9 cellular contexts compared by ENCODE assay signal in the genomic region with DNA sequence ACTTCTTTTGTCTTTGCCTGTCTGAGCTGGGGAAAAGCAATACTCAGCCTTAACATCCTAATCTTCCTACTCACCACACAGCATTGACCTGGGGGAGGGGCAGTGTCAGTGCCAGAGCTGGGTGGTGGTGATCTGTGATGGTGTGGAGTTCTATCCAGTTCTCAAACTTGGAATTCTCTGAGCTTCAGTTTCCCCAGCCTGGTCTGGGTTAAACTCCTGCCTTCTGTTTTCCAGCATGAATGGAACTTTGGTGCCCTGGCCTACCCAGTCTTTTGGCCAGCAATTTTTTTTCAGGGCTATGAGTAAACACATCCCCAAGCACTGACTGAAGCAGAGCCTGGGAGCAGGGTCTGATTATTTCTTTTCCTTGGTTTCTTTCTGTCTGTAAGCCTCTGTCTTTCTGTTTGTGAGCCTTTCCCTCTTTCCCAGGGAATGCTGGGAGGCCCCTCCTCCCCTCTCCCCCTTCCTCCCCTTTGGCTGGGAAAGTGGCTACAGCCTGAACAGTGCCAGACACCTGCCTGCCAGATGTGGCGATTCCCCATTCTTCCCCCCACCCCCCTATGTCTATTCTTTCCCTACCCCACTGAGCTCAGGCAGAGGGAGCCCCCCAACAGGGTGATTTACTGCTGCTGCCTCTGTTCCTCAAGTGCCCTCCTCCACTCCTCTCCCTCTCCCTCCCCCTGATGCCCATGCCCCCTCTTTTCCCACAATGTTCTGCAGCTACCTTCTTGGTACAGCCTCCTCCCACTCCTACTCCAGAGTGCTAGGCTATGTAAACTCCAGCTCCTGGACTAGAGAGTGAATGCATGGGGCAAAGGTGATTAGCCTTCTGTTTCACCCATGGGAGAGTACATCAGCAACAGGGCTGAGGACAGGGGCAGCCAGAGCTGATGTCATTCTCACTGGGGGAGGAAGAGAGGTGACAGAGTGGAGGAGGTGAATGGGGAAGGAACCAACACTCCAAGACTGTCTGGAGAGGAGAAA. TPM values are rescaled to one million over a fixed set of nuclear protein-coding genes. Genes with fewer than 3 reads are reported as not detected.
DNase-seq lines count a peak whose midpoint lies in the region; TF ChIP-seq lines count a peak whose summit lies in the region.
"Had no signal": no experiment of that assay in that cellular context is flagged by ENCODE, and none has a peak within 500 bp of the region (broad histone marks: within the 10 kb centered on the region; RNA-seq: fewer than 3 reads in every experiment).

No MANE protein-coding gene starts in this region.

- H3K36me3 Mint-ChIP-seq in activated T-helper 1 cell treated with anti-CD3 and anti-CD28 coated beads, Interleukin-12 subunit alpha, Interleukin-12 subunit beta, Interleukin-2, Interleukin-4 antibody, amounts not matched to agents 30 ng/mL and 10 ng/mL and 1 ng/mL, durations not matched to agents 14 hours and 24 hours and 36 hours (ENCODE audit: low read depth): peaks cover 26% of the 10 kb centered on the region
- peaks cover 59 to 61% of the 10 kb centered on the region in 2 donors for H3K36me3 Mint-ChIP-seq in CD14-positive monocyte

- peak overlapping the region; percentile 58 for H3K4me3 Mint-ChIP-seq in activated T-helper 1 cell treated with anti-CD3 and anti-CD28 coated beads, Interleukin-12 subunit alpha, Interleukin-12 subunit beta, Interleukin-2, Interleukin-4 antibody, amounts not matched to agents 30 ng/mL and 10 ng/mL and 1 ng/mL, durations not matched to agents 14 hours and 24 hours and 36 hours
- H3K4me3 Mint-ChIP-seq in CD14-positive monocyte: no peak overlapping the region

- H3K9me3 Mint-ChIP-seq in activated T-helper 1 cell treated with anti-CD3 and anti-CD28 coated beads, Interleukin-12 subunit alpha, Interleukin-12 subunit beta, Interleukin-2, Interleukin-4 antibody, amounts not matched to agents 30 ng/mL and 10 ng/mL and 1 ng/mL, durations not matched to agents 14 hours and 24 hours and 36 hours: no peaks in the 10 kb centered on the region
- H3K9me3 Mint-ChIP-seq in CD14-positive monocyte: peaks cover 0 to 1% (median 0%) of the 10 kb centered on the region in 7 donors

- no peak for TF ChIP-seq EP300 in stomach (IDR thresholded peaks at IDR 0.05)

- in situ Hi-C loops in GM13977 (cut with MboI; ENCODE audit: low pct_unique_long_range_greater_than_20kb, low sequenced_read_pairs, unreplicated experiment): loop anchor here (25.0 kb wide), 1 partner anchor 341 kb away; a partner anchor contains a TSS

- no peaks in the 10 kb centered on the region for H3K27me3 Mint-ChIP-seq in activated T-helper 1 cell treated with anti-CD3 and anti-CD28 coated beads, Interleukin-12 subunit alpha, Interleukin-12 subunit beta, Interleukin-2, Interleukin-4 antibody, amounts not matched to agents 30 ng/mL and 10 ng/mL and 1 ng/mL, durations not matched to agents 14 hours and 24 hours and 36 hours (ENCODE audit: insufficient read depth)
- peaks cover 7 to 11% (median 8%) of the 10 kb centered on the region in 3 donors for H3K27me3 Mint-ChIP-seq in CD14-positive monocyte (ENCODE audit: low read depth in 3 of 3)

- TF ChIP-seq POLR2A in stomach (IDR thresholded peaks at IDR 0.05): no peak
- TF ChIP-seq POLR2A in lower leg skin (IDR thresholded peaks at IDR 0.05): no peak

- intact Hi-C loops in activated T-helper 1 cell treated with anti-CD3 and anti-CD28 coated beads, Interleukin-12 subunit alpha, Interleukin-12 subunit beta, Interleukin-2, Interleukin-4 antibody, amounts not matched to agents 30 ng/mL and 10 ng/mL and 1 ng/mL, durations not matched to agents 14 hours and 24 hours and 36 hours (cut with micrococcal nuclease): no loop called here
- intact Hi-C loops in stomach (cut with DNase I; ENCODE audit: low total_unique reads): no loop called here
- intact Hi-C loops in lower leg skin (cut with DNase I; ENCODE audit: low total_unique reads): no loop called here
- intact Hi-C loops in CD14-positive monocyte (cut with micrococcal nuclease): no loop called here

- H3K4me1 ChIP-seq in iPS-20b (ENCODE audit: insufficient read depth, low read length) (peaks cover 69% of the 10 kb centered on the region), stomach (peaks cover 21 to 64% (median 47%) of the 10 kb centered on the region in 4 donors)

- peak overlapping the region; percentile 64 for H3K4me3 ChIP-seq in iPS-20b (ENCODE audit: low read length)
- no peak overlapping the region for H3K4me3 ChIP-seq in stomach
- H3K4me3 ChIP-seq in lower leg skin (ENCODE audit: low read depth, poor library complexity, severe bottlenecking): no peak overlapping the region

- peak overlapping the region; percentile 0 for H3K27ac ChIP-seq in iPS-20b (ENCODE audit: low read length)
- H3K27ac ChIP-seq in stomach: peak overlapping the region; percentile 31 to 84 (median 66)

- H3K9me3 ChIP-seq in iPS-20b (ENCODE audit: insufficient read depth, low read depth, low read length) (no peaks in the 10 kb centered on the region), stomach (no peaks in the 10 kb centered on the region)

- peaks cover 19% of the 10 kb centered on the region for H3K4me1 Mint-ChIP-seq in activated T-helper 1 cell treated with anti-CD3 and anti-CD28 coated beads, Interleukin-12 subunit alpha, Interleukin-12 subunit beta, Interleukin-2, Interleukin-4 antibody, amounts not matched to agents 30 ng/mL and 10 ng/mL and 1 ng/mL, durations not matched to agents 14 hours and 24 hours and 36 hours (ENCODE audit: low read depth)
- H3K4me1 Mint-ChIP-seq in CD14-positive monocyte: peaks cover 21% of the 10 kb centered on the region

- H3K27me3 ChIP-seq in iPS-20b (ENCODE audit: insufficient read depth, low read length) (peaks cover 22% of the 10 kb centered on the region; the same call in 1 of the 2 replicates), stomach (no peaks in the 10 kb centered on the region)

- WGBS in stomach, 5 donors: 0 to 40% (median 14%) methylated on average over 1 of the region's 1 CpG
- WGBS in lower leg skin, 2 donors: 13 to 45% methylated on average over 1 of the region's 1 CpG

- peak overlapping the region; percentile 71; the same call in 1 of the 2 replicates for H3K9ac ChIP-seq in iPS-20b (ENCODE audit: low read depth, low read length)

- H3K36me3 ChIP-seq in iPS-20b (ENCODE audit: insufficient read depth, low read depth, low read length): peaks cover 15% of the 10 kb centered on the region
- peaks cover 30 to 46% (median 39%) of the 10 kb centered on the region in 4 donors for H3K36me3 ChIP-seq in stomach

- DNase-seq in NCI-H1092 (lab: John Stamatoyannopoulos, UW): peak; percentile 90
- DNase-seq in activated T-helper 1 cell treated with anti-CD3 and anti-CD28 coated beads, Interleukin-12 subunit alpha, Interleukin-12 subunit beta, Interleukin-2, Interleukin-4 antibody, amounts not matched to agents 30 ng/mL and 10 ng/mL and 1 ng/mL, durations not matched to agents 14 hours and 24 hours and 36 hours (ENCODE audit: low spot score): no peak
- DNase-seq in stomach: no peak
- DNase-seq in lower leg skin (ENCODE audit: low spot score in 2 of 2): no peak
- DNase-seq in CD14-positive monocyte (ENCODE audit: low spot score): no peak
- no peak for DNase-seq in GM13977 (ENCODE audit: low spot score)
- no peak for DNase-seq in UCSD-AML1 (lab: John Stamatoyannopoulos, UW; ENCODE audit: unreplicated experiment)

- H3K27ac Mint-ChIP-seq in activated T-helper 1 cell treated with anti-CD3 and anti-CD28 coated beads, Interleukin-12 subunit alpha, Interleukin-12 subunit beta, Interleukin-2, Interleukin-4 antibody, amounts not matched to agents 30 ng/mL and 10 ng/mL and 1 ng/mL, durations not matched to agents 14 hours and 24 hours and 36 hours: peak overlapping the region; percentile 19
- peak overlapping the region in 2 of 7 donors; percentile 32 to 46 for H3K27ac Mint-ChIP-seq in CD14-positive monocyte

- no peak for TF ChIP-seq CTCF in stomach (IDR thresholded peaks at IDR 0.05)
- no peak for TF ChIP-seq CTCF in lower leg skin (IDR thresholded peaks at IDR 0.05)
- TF ChIP-seq CTCF in CD14-positive monocyte (IDR thresholded peaks at IDR 0.05): no peak
- no peak for TF ChIP-seq CTCF in GM13977 (IDR thresholded peaks at IDR 0.05; ENCODE audit: extremely low read depth, insufficient read depth, missing control alignments)

RNA-seq across cellular contexts. Expression of a gene that starts 11.1 kb away (rescaled TPM):
- total RNA-seq in activated T-helper 1 cell treated with anti-CD3 and anti-CD28 coated beads, Interleukin-12 subunit alpha, Interleukin-12 subunit beta, Interleukin-2, Interleukin-4 antibody, amounts not matched to agents 30 ng/mL and 10 ng/mL and 1 ng/mL, durations not matched to agents 14 hours and 24 hours and 36 hours: 2.3 and 2.4 TPM in 2 replicates
- total RNA-seq in stomach (not detected), lower leg skin (under 1 TPM in 1 of 4 donors, not detected in 3; 0.42 TPM)
- polyA plus RNA-seq in stomach (1 to 10 TPM in 1 of 3 donors, under 1 TPM in 2; 0.46 to 1.4 (median 0.50) TPM), CD14-positive monocyte (1 to 10 TPM; 2.4 to 5.6 TPM)
- total RNA-seq: bronchial epithelial cell had no signal

RNA-seq across cellular contexts. Expression of a gene that starts 28.3 kb away (rescaled TPM):
- total RNA-seq in activated T-helper 1 cell treated with anti-CD3 and anti-CD28 coated beads, Interleukin-12 subunit alpha, Interleukin-12 subunit beta, Interleukin-2, Interleukin-4 antibody, amounts not matched to agents 30 ng/mL and 10 ng/mL and 1 ng/mL, durations not matched to agents 14 hours and 24 hours and 36 hours: 115 and 123 TPM in 2 replicates
- total RNA-seq in stomach (10 to 100 TPM; 14.6 to 91.6 (median 42.4) TPM), lower leg skin (10 to 100 TPM; 55.6 to 86.5 (median 69.4) TPM)
- polyA plus RNA-seq in stomach (100 to 1,000 TPM in 2 of 3 donors, 10 to 100 TPM in 1; 92.4 to 133 (median 108) TPM), CD14-positive monocyte (100 to 1,000 TPM; 176 to 190 TPM)

RNA-seq across cellular contexts. Expression of a gene that starts 31.4 kb away (rescaled TPM):
- 0.99 and 1.3 TPM in 2 replicates for total RNA-seq in activated T-helper 1 cell treated with anti-CD3 and anti-CD28 coated beads, Interleukin-12 subunit alpha, Interleukin-12 subunit beta, Interleukin-2, Interleukin-4 antibody, amounts not matched to agents 30 ng/mL and 10 ng/mL and 1 ng/mL, durations not matched to agents 14 hours and 24 hours and 36 hours
- total RNA-seq in stomach (10 to 100 TPM in 1 of 5 donors, 1 to 10 TPM in 4; 1.2 to 35.7 (median 2.6) TPM), lower leg skin (100 to 1,000 TPM in 3 of 4 donors, 10 to 100 TPM in 1; 89.0 to 183 (median 146) TPM)
- polyA plus RNA-seq in stomach (10 to 100 TPM; 16.9 to 35.1 (median 17.6) TPM), CD14-positive monocyte (10 to 100 TPM; 53.9 to 78.3 TPM)

RNA-seq across cellular contexts. Expression of a gene that starts 52.4 kb away (rescaled TPM):
- not detected in 2 replicates for total RNA-seq in activated T-helper 1 cell treated with anti-CD3 and anti-CD28 coated beads, Interleukin-12 subunit alpha, Interleukin-12 subunit beta, Interleukin-2, Interleukin-4 antibody, amounts not matched to agents 30 ng/mL and 10 ng/mL and 1 ng/mL, durations not matched to agents 14 hours and 24 hours and 36 hours
- total RNA-seq in stomach (1 to 10 TPM in 1 of 5 donors, under 1 TPM in 1, not detected in 3; 0.37 to 2.0 TPM), lower leg skin (10 to 100 TPM in 2 of 4 donors, 1 to 10 TPM in 2; 2.5 to 18.6 (median 8.1) TPM)
- polyA plus RNA-seq in stomach (under 1 TPM in 2 of 3 donors, not detected in 1; 0.20 to 1.00 TPM), CD14-positive monocyte (100 to 1,000 TPM in 1 of 2 donors, 10 to 100 TPM in 1; 79.5 to 157 TPM)
- total RNA-seq: bronchial epithelial cell had no signal
